In genomic region chr6:124743420-124743819, GRCh38 we compare ENCODE assay signal across 21 cellular contexts.
"Had no signal": no experiment of that assay in that cellular context is flagged by ENCODE, and none has a peak within 500 bp of the region (broad histone marks: within the 10 kb centered on the region; RNA-seq: fewer than 3 reads in every experiment).

No MANE protein-coding gene starts in this region.

- ATAC-seq: HepG2, SK-N-SH treated with all-trans-retinoic acid at 6 μM for 48 hours had no signal

- H3K4me1 ChIP-seq: SJCRH30 had no signal

- H3K36me3 ChIP-seq: SJCRH30 had no signal

- H3K9ac ChIP-seq: KMS-11 had no signal

- DNase-seq: IMR-90, Kasumi-1, MV-4-11, NCI-H1048, NCI-H1105, NCI-H1436 treated with DMSO at 0.1 percent for 48 hours, NCI-H1694, NCI-H1930, NCI-H2081, NCI-H2107, NCI-H2227 treated with DMSO at 0.1 percent for 48 hours, NCI-H524, NCI-H69, NCI-H774, RPMI8226, SHP77 treated with DMSO at 0.1 percent for 48 hours, SJCRH30, T-helper 1 cell had no signal

- H3K27me3 ChIP-seq: SJCRH30 had no signal

- H3K4me3 ChIP-seq: SJCRH30 had no signal

- H3K9me3 ChIP-seq: SJCRH30 had no signal

- H3K4me2 ChIP-seq: KMS-11 had no signal

- H3K27ac ChIP-seq: KMS-11, SJCRH30 had no signal
